26 cellular contexts compared by ENCODE assay signal in genomic region chr17:17112628-17113200, GRCh38.
DNase-seq lines count a peak whose midpoint lies in the region; ATAC-seq and TF ChIP-seq lines count a peak whose summit lies in the region.
"Had no signal": no experiment of that assay in that cellular context is flagged by ENCODE, and none has a peak within 500 bp of the region (broad histone marks: within the 10 kb centered on the region; RNA-seq: fewer than 3 reads in every experiment).

No MANE protein-coding gene starts in this region.

- no peaks in the 10 kb centered on the region for H3K27me3 Mint-ChIP-seq in nephron (ENCODE audit: low read depth)
- H3K27me3 Mint-ChIP-seq: activated naive CD4-positive, alpha-beta T cell treated with anti-CD3 and anti-CD28 coated beads, Interleukin-2, amount 50 U/mL, for 24 hours; brain had no signal

- H3K4me3 ChIP-seq in left ventricle myocardium inferior, result no peak overlapping the region
- H3K4me3 ChIP-seq in right atrium auricular region, result no peak overlapping the region
- no peak overlapping the region for H3K4me3 ChIP-seq in Panc1 (ENCODE audit: low read depth in 2 of 2, low read length in 2 of 2)
- no peak overlapping the region for H3K4me3 ChIP-seq in upper lobe of right lung
- H3K4me3 ChIP-seq: Peyer's patch, right lobe of liver, SJSA1 had no signal

- peak overlapping the region; percentile 84 for H3K27ac ChIP-seq in left ventricle myocardium inferior (replicated peaks)
- no peak overlapping the region for H3K27ac ChIP-seq in right atrium auricular region
- H3K27ac ChIP-seq in Panc1 (ENCODE audit: low read length), result no peak overlapping the region
- peak overlapping the region; percentile 5 for H3K27ac ChIP-seq in upper lobe of right lung
- H3K27ac ChIP-seq: Peyer's patch, right lobe of liver, SJSA1, WERI-Rb-1 had no signal

- H3K36me3 ChIP-seq in left ventricle myocardium inferior (no peaks in the 10 kb centered on the region), right atrium auricular region (no peaks in the 10 kb centered on the region), Panc1 (ENCODE audit: control insufficient read depth, insufficient read depth, low read length) (no peaks in the 10 kb centered on the region), upper lobe of right lung (no peaks in the 10 kb centered on the region)
- H3K36me3 ChIP-seq: Peyer's patch, right lobe of liver had no signal

- H3K9me3 Mint-ChIP-seq in nephron, result no peaks in the 10 kb centered on the region
- H3K9me3 Mint-ChIP-seq: activated naive CD4-positive, alpha-beta T cell treated with anti-CD3 and anti-CD28 coated beads, Interleukin-2, amount 50 U/mL, for 24 hours had no signal

- CTCF ChIA-PET in Panc1 (lab: Charles Lee), result no interaction called here

- peaks cover 8% of the 10 kb centered on the region for H3K36me3 Mint-ChIP-seq in nephron (ENCODE audit: low read depth)
- H3K36me3 Mint-ChIP-seq: activated naive CD4-positive, alpha-beta T cell treated with anti-CD3 and anti-CD28 coated beads, Interleukin-2, amount 50 U/mL, for 24 hours had no signal

- intact Hi-C loops in left ventricle myocardium inferior (cut with micrococcal nuclease) (no loop called here), Panc1 (cut with micrococcal nuclease; ENCODE audit: unreplicated experiment) (no loop called here), upper lobe of right lung (cut with DNase I) (loop anchor here (10.0 kb wide), 1 partner anchor 108 kb away; no protein-coding TSS in a partner anchor)

- H3K27me3 ChIP-seq in left ventricle myocardium inferior (ENCODE audit: low read depth) (no peaks in the 10 kb centered on the region), right atrium auricular region (no peaks in the 10 kb centered on the region), Panc1 (ENCODE audit: control insufficient read depth, insufficient read depth, low read length) (no peaks in the 10 kb centered on the region), upper lobe of right lung (no peaks in the 10 kb centered on the region)
- H3K27me3 ChIP-seq: Peyer's patch, right lobe of liver, SJSA1 had no signal

- H3K4me1 Mint-ChIP-seq in nephron, result peaks cover 67% of the 10 kb centered on the region

- peaks cover 99% of the 10 kb centered on the region for H3K4me1 ChIP-seq in left ventricle myocardium inferior
- H3K4me1 ChIP-seq in right atrium auricular region, result peaks cover 0 to 81% of the 10 kb centered on the region in 2 donors
- no peaks in the 10 kb centered on the region for H3K4me1 ChIP-seq in Panc1 (ENCODE audit: control insufficient read depth, insufficient read depth, low read length)
- H3K4me1 ChIP-seq in upper lobe of right lung, result peaks cover 60% of the 10 kb centered on the region

- DNase-seq in left ventricle myocardium inferior (peak; percentile 9), right atrium auricular region (ENCODE audit: low spot score) (no peak), Panc1 (ENCODE audit: low read depth, low spot score) (no peak), upper lobe of right lung (no peak), GM19238 (ENCODE audit: insufficient read length, low spot score) (no peak), GM13976 (ENCODE audit: low spot score) (no peak), NCI-H1930 (lab: John Stamatoyannopoulos, UW) (no peak)
- DNase-seq: activated CD4-positive, alpha-beta T cell treated with anti-CD3 and anti-CD28 coated beads for 48 hours; activated T-cell treated with anti-CD3 and anti-CD28 coated beads for 4 hours; amniotic stem cell; COR-L47; GDM1; Kasumi-1; mesenchymal stem cell; NCI-H2081; NCI-H226; stimulated activated CD4-positive, alpha-beta T cell treated with anti-CD3 and anti-CD28 coated beads, Interleukin-2, amount 100 ng/mL, for 48 hours; T1000; WERI-Rb-1 had no signal

- ATAC-seq in Panc1, result peak; percentile 33; the same call in 1 of the 2 replicates
- no peak for ATAC-seq in upper lobe of right lung
- ATAC-seq: left lobe of liver, right lobe of liver had no signal

- no peak for TF ChIP-seq CTCF in left ventricle myocardium inferior (IDR thresholded peaks at IDR 0.05; ENCODE audit: borderline replicate concordance)
- no peak for TF ChIP-seq CTCF in right atrium auricular region (IDR thresholded peaks at IDR 0.05)
- no peak for TF ChIP-seq CTCF in Panc1 (IDR thresholded peaks at IDR 0.05)
- no peak for TF ChIP-seq CTCF in nephron (IDR thresholded peaks at IDR 0.05; ENCODE audit: unreplicated experiment in 3 of 3)
- no peak for TF ChIP-seq CTCF in upper lobe of right lung (IDR thresholded peaks at IDR 0.05)
- TF ChIP-seq CTCF in GM13976 (IDR thresholded peaks at IDR 0.05; ENCODE audit: borderline replicate concordance, control extremely low read depth, extremely low read depth, insufficient read depth, missing control alignments), result no peak

- in situ Hi-C loops in Panc1 (cut with HindIII; ENCODE audit: low pct_unique_long_range_greater_than_20kb, low sequenced_read_pairs), result no loop called here
- in situ Hi-C loops in GM13976 (cut with MboI; ENCODE audit: low sequenced_read_pairs, unreplicated experiment), result loop anchor here (10.0 kb wide), 1 partner anchor 62 kb away; no protein-coding TSS in a partner anchor

- H3K9me3 ChIP-seq in left ventricle myocardium inferior (replicated peaks), result no peaks in the 10 kb centered on the region
- H3K9me3 ChIP-seq in right atrium auricular region, result no peaks in the 10 kb centered on the region
- no peaks in the 10 kb centered on the region for H3K9me3 ChIP-seq in Panc1 (ENCODE audit: control insufficient read depth, insufficient read depth, low read depth, low read length)
- no peaks in the 10 kb centered on the region for H3K9me3 ChIP-seq in upper lobe of right lung
- H3K9me3 ChIP-seq: Peyer's patch, right lobe of liver, SJSA1 had no signal

- peak overlapping the region in 2 of 3 experiments; percentile 1 to 11 for H3K27ac Mint-ChIP-seq in nephron
- H3K27ac Mint-ChIP-seq: activated naive CD4-positive, alpha-beta T cell treated with anti-CD3 and anti-CD28 coated beads, Interleukin-2, amount 50 U/mL, for 24 hours had no signal

- no peak overlapping the region for H3K4me3 Mint-ChIP-seq in nephron
- H3K4me3 Mint-ChIP-seq: activated naive CD4-positive, alpha-beta T cell treated with anti-CD3 and anti-CD28 coated beads, Interleukin-2, amount 50 U/mL, for 24 hours; brain had no signal

- no TSS peak for BruUV-seq in Panc1 (replicated peaks; lab: Mats Ljungman, UMichigan)

- POLR2A ChIA-PET in Panc1 (lab: Charles Lee), result no interaction called here

Comparison
In these comparisons a context has a peak if more than half of its experiments do, and no peak if none do; other contexts are left out.
1. H3K27ac ChIP-seq: peak in left ventricle myocardium inferior (single experiment) and upper lobe of right lung (single experiment); none in right atrium auricular region (0 of 2) and Panc1 (single experiment).